In the genomic region with DNA sequence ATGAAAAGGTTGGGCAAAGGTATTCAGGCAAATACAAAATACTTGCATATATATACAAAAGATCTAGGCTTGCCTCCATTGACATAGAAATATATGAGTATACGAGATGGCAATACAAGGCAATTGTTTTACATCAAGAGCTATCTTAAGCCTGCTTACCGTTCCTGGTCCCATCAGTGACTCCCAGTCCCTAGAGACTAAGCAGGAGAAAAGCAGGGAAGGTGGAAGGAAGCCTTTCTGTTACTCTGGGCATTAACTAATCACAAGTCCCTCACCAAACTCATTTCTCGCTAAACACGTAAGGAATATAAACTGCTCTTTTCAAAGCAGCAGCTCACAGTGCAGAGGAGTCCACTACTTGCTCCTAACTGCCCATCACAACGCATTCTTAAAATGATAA, we compare ENCODE assay signal across 13 cellular contexts.
DNase-seq lines count a peak whose midpoint lies in the region; ATAC-seq and TF ChIP-seq lines count a peak whose summit lies in the region.
"Had no signal": no experiment of that assay in that cellular context is flagged by ENCODE, and none has a peak within 500 bp of the region (broad histone marks: within the 10 kb centered on the region; RNA-seq: fewer than 3 reads in every experiment).

No MANE protein-coding gene starts in this region.

- H3K9me3 Mint-ChIP-seq in neural crest cell = no peaks in the 10 kb centered on the region

- peak overlapping the region; percentile 16 for H3K27ac Mint-ChIP-seq in neural crest cell (ENCODE audit: unreplicated experiment)
- H3K27ac Mint-ChIP-seq: CD4-positive, CD25-positive, alpha-beta regulatory T cell had no signal

- no peaks in the 10 kb centered on the region for H3K27me3 Mint-ChIP-seq in neural crest cell (ENCODE audit: low read depth)

- TF ChIP-seq CTCF in neural crest cell (conservative IDR thresholded peaks at IDR 0.05) (no peak), GM13976 (IDR thresholded peaks at IDR 0.05; ENCODE audit: borderline replicate concordance, control extremely low read depth, extremely low read depth, insufficient read depth, missing control alignments) (no peak)

- no peak overlapping the region for H3K4me3 Mint-ChIP-seq in neural crest cell
- H3K4me3 Mint-ChIP-seq: CD4-positive, CD25-positive, alpha-beta regulatory T cell had no signal

- in situ Hi-C loops in GM13976 (cut with MboI; ENCODE audit: low sequenced_read_pairs, unreplicated experiment) = no loop called here

- no peak for ATAC-seq in GM18867 (IDR thresholded peaks at IDR 0.05; ENCODE audit: unreplicated experiment)

- H3K36me3 Mint-ChIP-seq in neural crest cell (ENCODE audit: low read depth) = no peaks in the 10 kb centered on the region
- H3K36me3 Mint-ChIP-seq: CD4-positive, CD25-positive, alpha-beta regulatory T cell had no signal

- DNase-seq in NCI-H82 (lab: John Stamatoyannopoulos, UW) = peak; percentile 47
- no peak for DNase-seq in NCI-H82 treated with DMSO at 0.1 percent for 48 hours (lab: John Stamatoyannopoulos, UW; ENCODE audit: unreplicated experiment)
- DNase-seq in caudate nucleus (lab: John Stamatoyannopoulos, UW) = no peak
- no peak for DNase-seq in neural crest cell (ENCODE audit: low read depth, low spot score)
- DNase-seq in activated CD4-positive, alpha-beta T cell treated with anti-CD3 and anti-CD28 coated beads for 1 hour = no peak
- DNase-seq in GM13976 (ENCODE audit: low spot score) = no peak
- DNase-seq: 8988T; CD4-positive, CD25-positive, alpha-beta regulatory T cell; DMS 273 treated with DMSO at 0.1 percent for 48 hours; GM23248; H7 had no signal

- H3K27ac ChIP-seq in caudate nucleus (ENCODE audit: low read depth, low read length) = peak overlapping the region; percentile 41
- H3K27ac ChIP-seq: BLaER1 treated with 17β-estradiol and CSF1 and Interleukin-3, amounts not matched to agents 10 nM and 100 nM; GM23248 had no signal

- H3K4me1 Mint-ChIP-seq in neural crest cell = peaks cover 41% of the 10 kb centered on the region
- H3K4me1 Mint-ChIP-seq: CD4-positive, CD25-positive, alpha-beta regulatory T cell had no signal
